Comparison of ENCODE assay signal across 8 cellular contexts in genomic region chr4:153486281-153487151, GRCh38. TPM values are rescaled to one million over a fixed set of nuclear protein-coding genes. Genes with fewer than 3 reads are reported as not detected.
A peak's percentile ranks its signal among the peaks of the same experiment; 100 is the strongest.
DNase-seq lines count a peak whose midpoint lies in the region; ATAC-seq and TF ChIP-seq lines count a peak whose summit lies in the region.

No MANE protein-coding gene starts in this region.

- TF ChIP-seq RAD21 in Ishikawa (IDR thresholded peaks at IDR 0.05; ENCODE audit: low read depth), result no peak

- no peaks in the 10 kb centered on the region for H3K27me3 Mint-ChIP-seq in Calu3 (ENCODE audit: unreplicated experiment)
- H3K27me3 Mint-ChIP-seq in memory B cell, result no peaks in the 10 kb centered on the region

- H3K36me3 Mint-ChIP-seq in Calu3 (ENCODE audit: insufficient read depth, unreplicated experiment) (no peaks in the 10 kb centered on the region), memory B cell (peaks cover 5% of the 10 kb centered on the region)

- TF ChIP-seq CTCF in Calu3 (IDR thresholded peaks at IDR 0.05; ENCODE audit: unreplicated experiment), result no peak

- H3K4me1 Mint-ChIP-seq in Calu3 (ENCODE audit: low read depth, unreplicated experiment), result peaks cover 30% of the 10 kb centered on the region
- H3K4me1 Mint-ChIP-seq in memory B cell, result peaks cover 57% of the 10 kb centered on the region

- peak overlapping the region; percentile 40 for H3K4me3 Mint-ChIP-seq in Calu3 (ENCODE audit: low read depth, unreplicated experiment)
- H3K4me3 Mint-ChIP-seq in memory B cell, result peak overlapping the region; percentile 81

- peak overlapping the region; percentile 73 for H3K27ac Mint-ChIP-seq in Calu3 (ENCODE audit: unreplicated experiment)
- peak overlapping the region; percentile 93 for H3K27ac Mint-ChIP-seq in memory B cell

- ATAC-seq in memory B cell (ENCODE audit: low read depth) (peak; percentile 9), HG02798 (IDR thresholded peaks at IDR 0.05; ENCODE audit: poor library complexity, unreplicated experiment) (no peak), HG03095 (IDR thresholded peaks at IDR 0.05; ENCODE audit: unreplicated experiment) (no peak)

- TF ChIP-seq EP300 in Ishikawa (IDR thresholded peaks at IDR 0.05; ENCODE audit: borderline replicate concordance), result no peak

- BruUV-seq in Calu3 (replicated peaks; lab: Mats Ljungman, UMichigan), result no TSS peak

- CTCF ChIA-PET in Calu3 (lab: Charles Lee), result interaction anchor here (1.0 to 2.0 kb wide), 2 partner anchors 20 to 88 kb away, joined by 4 to 7 read pairs; partner anchors contain the start of gene TMEM131L

- intact Hi-C loops in Calu3 (cut with micrococcal nuclease; ENCODE audit: unreplicated experiment), result no loop called here

- peak; percentile 43 for DNase-seq in Calu3
- DNase-seq in astrocyte of the hippocampus (ENCODE audit: low read depth, low spot score), result peak; percentile 87
- no peak for DNase-seq in memory B cell (ENCODE audit: low spot score in 2 of 2)
- no peak for DNase-seq in NCI-H1092 treated with DMSO at 0.1 percent for 48 hours (lab: John Stamatoyannopoulos, UW)
- DNase-seq in pons (ENCODE audit: low spot score), result no peak

- no peaks in the 10 kb centered on the region for H3K9me3 Mint-ChIP-seq in Calu3 (ENCODE audit: low read depth, unreplicated experiment)
- H3K9me3 Mint-ChIP-seq in memory B cell, result no peaks in the 10 kb centered on the region

TF ChIP-seq in Ishikawa, 13 proteins besides CTCF, POLR2A, EP300 and RAD21:
- TF ChIP-seq FOXM1 (IDR thresholded peaks at IDR 0.05; ENCODE audit: borderline replicate concordance, low read depth), result 0 out of 2 replicates have a peak, but pooled peaks have one; percentile 28
- peak; percentile 72 for TF ChIP-seq TEAD4 (IDR thresholded peaks at IDR 0.05)
- no peak for TF ChIP-seq YY1 (IDR thresholded peaks at IDR 0.05; ENCODE audit: low read depth)
- TF ChIP-seq CEBPB (IDR thresholded peaks at IDR 0.05), result 0 out of 2 replicates have a peak, but pooled peaks have one; percentile 10
- peak; percentile 89 for TF ChIP-seq USF1 (IDR thresholded peaks at IDR 0.05)
- TF ChIP-seq CREB1 (IDR thresholded peaks at IDR 0.05; ENCODE audit: low read depth), result no peak
- TF ChIP-seq ZBTB7A (IDR thresholded peaks at IDR 0.05; ENCODE audit: low read depth), result no peak
- TF ChIP-seq MAX (IDR thresholded peaks at IDR 0.05), result peak; percentile 52; the same call in 1 of the 2 replicates
- TF ChIP-seq EGR1 (IDR thresholded peaks at IDR 0.05), result peak; percentile 78
- TF ChIP-seq REST (IDR thresholded peaks at IDR 0.05; ENCODE audit: low read depth), result peak; percentile 30; the same call in 1 of the 2 replicates

RNA-seq across cellular contexts. Expression of gene TMEM131L, which starts 20.4 kb away (rescaled TPM):
- total RNA-seq in Calu3 (2022), result 8.8 and 9.4 TPM in 2 replicates

Comparison
In these comparisons a context has a peak if more than half of its experiments do, and no peak if none do; other contexts are left out.
1. DNase-seq: peak in Calu3 (single experiment) and astrocyte of the hippocampus (single experiment); none in memory B cell (0 of 2), NCI-H1092 treated with DMSO at 0.1 percent for 48 hours (single experiment) and pons (single experiment).